Comparison of ENCODE assay signal across 12 cellular contexts in genomic region chr3:46944191-46944590, GRCh38. TPM values are rescaled to one million over a fixed set of nuclear protein-coding genes. Genes with fewer than 3 reads are reported as not detected.
DNase-seq lines count a peak whose midpoint lies in the region; ATAC-seq and TF ChIP-seq lines count a peak whose summit lies in the region.
"Had no signal": no experiment of that assay in that cellular context is flagged by ENCODE, and none has a peak within 500 bp of the region (broad histone marks: within the 10 kb centered on the region; RNA-seq: fewer than 3 reads in every experiment).

No MANE protein-coding gene starts in this region.

- H3K4me1 Mint-ChIP-seq in activated CD4-positive, alpha-beta memory T cell treated with anti-CD3 and anti-CD28 coated beads, Interleukin-2, amount 10 ng/mL, durations not matched to agents 7 days and 5 days = peaks cover 67% of the 10 kb centered on the region
- H3K4me1 Mint-ChIP-seq in activated CD4-positive, alpha-beta memory T cell treated with anti-CD3 and anti-CD28 coated beads for 36 hours (ENCODE audit: low read depth) = peaks cover 60% of the 10 kb centered on the region
- peaks cover 74 to 82% of the 10 kb centered on the region in 2 donors for H3K4me1 Mint-ChIP-seq in effector memory CD8-positive, alpha-beta T cell (ENCODE audit: low read depth in 2 of 2)

- H3K27me3 ChIP-seq in mesenchymal stem cell (ENCODE audit: control insufficient read depth in 1 of 2, insufficient read depth in 1 of 2, low read length in 2 of 2) = no peaks in the 10 kb centered on the region
- no peaks in the 10 kb centered on the region for H3K27me3 ChIP-seq in transverse colon

- no peaks in the 10 kb centered on the region for H3K27me3 Mint-ChIP-seq in activated CD4-positive, alpha-beta memory T cell treated with anti-CD3 and anti-CD28 coated beads, Interleukin-2, amount 10 ng/mL, durations not matched to agents 7 days and 5 days
- no peaks in the 10 kb centered on the region for H3K27me3 Mint-ChIP-seq in activated CD4-positive, alpha-beta memory T cell treated with anti-CD3 and anti-CD28 coated beads for 36 hours
- no peaks in the 10 kb centered on the region for H3K27me3 Mint-ChIP-seq in effector memory CD8-positive, alpha-beta T cell

- no peak for TF ChIP-seq CTCF in transverse colon (IDR thresholded peaks at IDR 0.05)

- H2BK5ac ChIP-seq in mesenchymal stem cell (ENCODE audit: low read depth, low read length, poor library complexity, severe bottlenecking) = no peak overlapping the region

- no peak overlapping the region for H4K91ac ChIP-seq in mesenchymal stem cell (ENCODE audit: low read length)

- H2AK5ac ChIP-seq in mesenchymal stem cell (ENCODE audit: low read length, severe bottlenecking) = peak overlapping the region; percentile 86

- H3K36me3 ChIP-seq in mesenchymal stem cell (ENCODE audit: control insufficient read depth in 1 of 2, insufficient read depth in 2 of 2, low read depth in 1 of 2, low read length in 2 of 2) (peaks cover 44 to 52% of the 10 kb centered on the region in 2 experiments), transverse colon (peaks cover 0 to 13% (median 6%) of the 10 kb centered on the region in 4 donors)

- no peaks in the 10 kb centered on the region for H3K9me3 Mint-ChIP-seq in activated CD4-positive, alpha-beta memory T cell treated with anti-CD3 and anti-CD28 coated beads, Interleukin-2, amount 10 ng/mL, durations not matched to agents 7 days and 5 days
- H3K9me3 Mint-ChIP-seq in activated CD4-positive, alpha-beta memory T cell treated with anti-CD3 and anti-CD28 coated beads for 36 hours = no peaks in the 10 kb centered on the region
- no peaks in the 10 kb centered on the region for H3K9me3 Mint-ChIP-seq in effector memory CD8-positive, alpha-beta T cell

- no peak overlapping the region for H3K4me3 Mint-ChIP-seq in activated CD4-positive, alpha-beta memory T cell treated with anti-CD3 and anti-CD28 coated beads, Interleukin-2, amount 10 ng/mL, durations not matched to agents 7 days and 5 days
- H3K4me3 Mint-ChIP-seq in activated CD4-positive, alpha-beta memory T cell treated with anti-CD3 and anti-CD28 coated beads for 36 hours = no peak overlapping the region
- peak overlapping the region; percentile 9 to 81 for H3K4me3 Mint-ChIP-seq in effector memory CD8-positive, alpha-beta T cell

- no peak for ATAC-seq in effector memory CD8-positive, alpha-beta T cell (replicated peaks)

- H3K27ac ChIP-seq in mesenchymal stem cell (ENCODE audit: low read length, poor library complexity, severe bottlenecking) (peak overlapping the region; percentile 66), transverse colon (peak overlapping the region; percentile 74 to 87 (median 84))

- no peak overlapping the region for H2AFZ ChIP-seq in mesenchymal stem cell (ENCODE audit: low read depth, low read length)

- H3K4me3 ChIP-seq in mesenchymal stem cell (ENCODE audit: insufficient read depth in 1 of 2, low read depth in 1 of 2, low read length in 2 of 2) (no peak overlapping the region), transverse colon (no peak overlapping the region)

- H3K23ac ChIP-seq in mesenchymal stem cell (ENCODE audit: low read length in 2 of 2) = no peak overlapping the region

- H3K27ac Mint-ChIP-seq in activated CD4-positive, alpha-beta memory T cell treated with anti-CD3 and anti-CD28 coated beads, Interleukin-2, amount 10 ng/mL, durations not matched to agents 7 days and 5 days = peak overlapping the region; percentile 11
- H3K27ac Mint-ChIP-seq in activated CD4-positive, alpha-beta memory T cell treated with anti-CD3 and anti-CD28 coated beads for 36 hours = no peak overlapping the region
- H3K27ac Mint-ChIP-seq in effector memory CD8-positive, alpha-beta T cell = peak overlapping the region; percentile 98 to 100

- no peak overlapping the region for H2BK15ac ChIP-seq in mesenchymal stem cell (ENCODE audit: low read depth, poor library complexity, severe bottlenecking)

- DNase-seq in activated CD4-positive, alpha-beta memory T cell treated with anti-CD3 and anti-CD28 coated beads, Interleukin-2, amount 10 ng/mL, durations not matched to agents 7 days and 5 days = no peak
- no peak for DNase-seq in activated CD4-positive, alpha-beta memory T cell treated with anti-CD3 and anti-CD28 coated beads for 36 hours
- no peak for DNase-seq in effector memory CD8-positive, alpha-beta T cell
- no peak for DNase-seq in mesenchymal stem cell
- DNase-seq in transverse colon = no peak
- no peak for DNase-seq in activated CD8-positive, alpha-beta memory T cell treated with anti-CD3 and anti-CD28 coated beads, Interleukin-2, amount 50 U/mL, for 48 hours
- DNase-seq in NCI-H524 treated with DMSO at 0.1 percent for 48 hours (lab: John Stamatoyannopoulos, UW) = no peak
- DNase-seq in DMS153 (lab: John Stamatoyannopoulos, UW) = no peak
- DNase-seq: activated CD4-positive, CD25-positive, alpha-beta regulatory T cell treated with anti-CD3 and anti-CD28 coated beads, Interleukin-2, amount 50 U/mL, for 72 hours; anterior cingulate cortex; GF-D8; NCI-H1105 treated with DMSO at 0.1 percent for 48 hours had no signal

- H4K8ac ChIP-seq in mesenchymal stem cell (ENCODE audit: low read length) = no peak overlapping the region

- no peak overlapping the region for H3K9ac ChIP-seq in mesenchymal stem cell (ENCODE audit: low read length)

- no peak for TF ChIP-seq POLR2A in transverse colon (IDR thresholded peaks at IDR 0.05)

- peak overlapping the region in 1 of 2 experiments; percentile 10 for H2BK12ac ChIP-seq in mesenchymal stem cell (ENCODE audit: low read length in 2 of 2)

- peaks cover 45% of the 10 kb centered on the region for H3K79me1 ChIP-seq in mesenchymal stem cell (replicated peaks; ENCODE audit: low read length, poor library complexity, severe bottlenecking)

- 92% methylated on average over 8 of the region's 8 CpGs for WGBS in mesenchymal stem cell
- WGBS in transverse colon (ENCODE audit: low coverage in 1 of 2), 2 donors = 86% methylated on average over 1 to 8 of the region's 8 CpGs

- H3K9me3 ChIP-seq in mesenchymal stem cell (ENCODE audit: control insufficient read depth, low read length) (no peaks in the 10 kb centered on the region), transverse colon (no peaks in the 10 kb centered on the region)

- H2BK120ac ChIP-seq in mesenchymal stem cell (ENCODE audit: low read depth, low read length) = no peak overlapping the region

- peaks cover 68% of the 10 kb centered on the region for H3K4me1 ChIP-seq in mesenchymal stem cell (ENCODE audit: control insufficient read depth, insufficient read depth, low read depth, low read length)
- peaks cover 63 to 83% (median 79%) of the 10 kb centered on the region in 4 donors for H3K4me1 ChIP-seq in transverse colon

- CTCF ChIA-PET in activated CD4-positive, alpha-beta memory T cell treated with anti-CD3 and anti-CD28 coated beads, Interleukin-2, amount 10 ng/mL, durations not matched to agents 7 days and 5 days (lab: Charles Lee) = no interaction called here
- CTCF ChIA-PET in activated CD4-positive, alpha-beta memory T cell treated with anti-CD3 and anti-CD28 coated beads for 36 hours (lab: Charles Lee) = no interaction called here

- in situ Hi-C loops in transverse colon (cut with MboI; ENCODE audit: low pct_ligation_motif_present in 1 of 4, low pct_unique_long_range_greater_than_20kb in 1 of 4, low sequenced_read_pairs in 3 of 4) = no loop called here

- TF ChIP-seq EP300 in transverse colon (IDR thresholded peaks at IDR 0.05; ENCODE audit: low read depth) = no peak

- peaks cover 48% of the 10 kb centered on the region for H3K36me3 Mint-ChIP-seq in activated CD4-positive, alpha-beta memory T cell treated with anti-CD3 and anti-CD28 coated beads, Interleukin-2, amount 10 ng/mL, durations not matched to agents 7 days and 5 days (ENCODE audit: low read depth)
- peaks cover 22% of the 10 kb centered on the region for H3K36me3 Mint-ChIP-seq in activated CD4-positive, alpha-beta memory T cell treated with anti-CD3 and anti-CD28 coated beads for 36 hours
- peaks cover 57% of the 10 kb centered on the region for H3K36me3 Mint-ChIP-seq in effector memory CD8-positive, alpha-beta T cell (ENCODE audit: insufficient read depth)

- intact Hi-C loops in activated CD4-positive, alpha-beta memory T cell treated with anti-CD3 and anti-CD28 coated beads for 36 hours (cut with micrococcal nuclease) = loop anchor here (10.0 kb wide), 1 partner anchor 221 kb away; the partner anchor contains the start of gene SETD2
- intact Hi-C loops in transverse colon (cut with DNase I; ENCODE audit: low total_unique reads) = no loop called here

- H3K18ac ChIP-seq in mesenchymal stem cell (ENCODE audit: low read depth in 1 of 2, low read length in 2 of 2) = no peak overlapping the region

- no peak overlapping the region for H3K4ac ChIP-seq in mesenchymal stem cell (ENCODE audit: low read depth in 1 of 2, low read length in 2 of 2)

- H3K4me2 ChIP-seq in mesenchymal stem cell (ENCODE audit: low read length, poor library complexity, severe bottlenecking) = no peak overlapping the region

- no peak overlapping the region for H3K14ac ChIP-seq in mesenchymal stem cell (ENCODE audit: low read length in 2 of 2)

- POLR2A ChIA-PET in activated CD4-positive, alpha-beta memory T cell treated with anti-CD3 and anti-CD28 coated beads, Interleukin-2, amount 10 ng/mL, durations not matched to agents 7 days and 5 days (lab: Charles Lee) = interaction anchor here (1.5 kb wide), 1 partner anchor 10 kb away, joined by 3 read pairs; no protein-coding TSS in a partner anchor
- POLR2A ChIA-PET in activated CD4-positive, alpha-beta memory T cell treated with anti-CD3 and anti-CD28 coated beads for 36 hours (lab: Charles Lee) = no interaction called here

RNA-seq across cellular contexts. Expression of gene CCDC12, which starts 32.4 kb away (rescaled TPM):
- 10 to 100 TPM; 55.0 to 56.7 TPM for total RNA-seq in activated CD4-positive, alpha-beta memory T cell treated with anti-CD3 and anti-CD28 coated beads, Interleukin-2, amount 10 ng/mL, durations not matched to agents 7 days and 5 days
- 10 to 100 TPM; 44.3 to 49.9 TPM for total RNA-seq in activated CD4-positive, alpha-beta memory T cell treated with anti-CD3 and anti-CD28 coated beads for 36 hours
- 25.6 TPM for polyA plus RNA-seq in mesenchymal stem cell (2013, experiment 1 of 2)
- polyA plus RNA-seq in mesenchymal stem cell (2013, experiment 2 of 2) = 26.2 TPM
- total RNA-seq in transverse colon = 10 to 100 TPM; 50.1 to 72.9 (median 53.0) TPM

RNA-seq across cellular contexts. Expression of gene NBEAL2, which starts 35.3 kb away (rescaled TPM):
- total RNA-seq in activated CD4-positive, alpha-beta memory T cell treated with anti-CD3 and anti-CD28 coated beads, Interleukin-2, amount 10 ng/mL, durations not matched to agents 7 days and 5 days = 100 to 1,000 TPM; 254 to 267 TPM
- total RNA-seq in activated CD4-positive, alpha-beta memory T cell treated with anti-CD3 and anti-CD28 coated beads for 36 hours = 100 to 1,000 TPM; 114 to 117 TPM
- 2.0 TPM for polyA plus RNA-seq in mesenchymal stem cell (2013, experiment 1 of 2)
- polyA plus RNA-seq in mesenchymal stem cell (2013, experiment 2 of 2) = 1.7 TPM
- 100 to 1,000 TPM in 2 of 4 donors, 10 to 100 TPM in 2; 81.1 to 163 (median 122) TPM for total RNA-seq in transverse colon

Comparison
In these comparisons a context has a peak if more than half of its experiments do, and no peak if none do; other contexts are left out.
1. H3K4me3 Mint-ChIP-seq: peak in effector memory CD8-positive, alpha-beta T cell (2 of 2); none in activated CD4-positive, alpha-beta memory T cell treated with anti-CD3 and anti-CD28 coated beads, Interleukin-2, amount 10 ng/mL, durations not matched to agents 7 days and 5 days (single experiment) and activated CD4-positive, alpha-beta memory T cell treated with anti-CD3 and anti-CD28 coated beads for 36 hours (single experiment).